ENCODE assay signal across 1 cellular context in genomic region chr6:159761873-159762680, GRCh38.
TF ChIP-seq lines count a peak whose summit lies in the region.

Gene ACAT2 (plus strand): TSS chr6:159762045. CDS start chr6:159762088, 43 bp downstream.

TF ChIP-seq in K562, 482 proteins besides CTCF, POLR2A, EP300 and RAD21 (continued from another document and continues in another):
- no peak for TF ChIP-seq CHD7 (IDR thresholded peaks at IDR 0.05; ENCODE audit: low read depth, low read length)
- TF ChIP-seq NKRF (IDR thresholded peaks at IDR 0.05; ENCODE audit: borderline replicate concordance): peak; percentile 66
- peak; percentile 18 to 56 (median 51) for TF ChIP-seq YY1 (IDR thresholded peaks at IDR 0.05; ENCODE audit: borderline replicate concordance in 1 of 3, control insufficient read depth in 1 of 3, extremely low read depth in 1 of 3, insufficient read depth in 3 of 3, insufficient read length in 1 of 3, insufficient replicate concordance in 2 of 3, low read depth in 1 of 3, low read length in 2 of 3)
- no peak for TF ChIP-seq ZC3H11A (IDR thresholded peaks at IDR 0.05; ENCODE audit: low read depth, low read length)
- peak; percentile 91 for TF ChIP-seq CXXC5 (CRISPR knock-in tag; IDR thresholded peaks at IDR 0.05)
- TF ChIP-seq RBM22 (IDR thresholded peaks at IDR 0.05; ENCODE audit: low read depth, low read length, poor library complexity, severe bottlenecking): peak; percentile 47
- TF ChIP-seq PHF21A (IDR thresholded peaks at IDR 0.05; ENCODE audit: borderline replicate concordance, low read depth): no peak
- TF ChIP-seq ZFPM2 (CRISPR knock-in tag; IDR thresholded peaks at IDR 0.05): no peak
- TF ChIP-seq STAT5B (CRISPR knock-in tag; IDR thresholded peaks at IDR 0.05): no peak
- TF ChIP-seq HNRNPH1 (optimal IDR thresholded peaks at IDR 0.05; ENCODE audit: low read depth, low read length): no peak
- no peak for TF ChIP-seq ZBTB8A (IDR thresholded peaks at IDR 0.05; ENCODE audit: partially characterized antibody)
- TF ChIP-seq HMGN3 (IDR thresholded peaks at IDR 0.05; ENCODE audit: borderline replicate concordance, extremely low read depth, insufficient read length, low read depth, low read length): peak; percentile 68
- no peak for TF ChIP-seq ZNF280B (CRISPR knock-in tag; IDR thresholded peaks at IDR 0.05)
- no peak for TF ChIP-seq FOXP4 (CRISPR knock-in tag; IDR thresholded peaks at IDR 0.05; ENCODE audit: borderline replicate concordance)
- TF ChIP-seq RBM15 (IDR thresholded peaks at IDR 0.05; ENCODE audit: insufficient read depth, low read length): no peak
- TF ChIP-seq NR2C2 (CRISPR knock-in tag; IDR thresholded peaks at IDR 0.05): no peak
- peak; percentile 40 for TF ChIP-seq NR2C2 (tag; IDR thresholded peaks at IDR 0.05)
- TF ChIP-seq FUS (optimal IDR thresholded peaks at IDR 0.05; ENCODE audit: low read depth, low read length): no peak
- no peak for TF ChIP-seq BRF2 (IDR thresholded peaks at IDR 0.05; ENCODE audit: borderline replicate concordance, insufficient read depth, insufficient read length)
- no peak for TF ChIP-seq ELF1 (tag; IDR thresholded peaks at IDR 0.05)
- no peak for TF ChIP-seq RCOR1 (IDR thresholded peaks at IDR 0.05; ENCODE audit: borderline replicate concordance in 1 of 2, low read depth in 2 of 2, low read length in 2 of 2)
- peak; percentile 65 for TF ChIP-seq E2F8 (IDR thresholded peaks at IDR 0.05; ENCODE audit: low read depth, partially characterized antibody)
- TF ChIP-seq CBX2 (IDR thresholded peaks at IDR 0.05; ENCODE audit: insufficient read depth, low read length, poor library complexity, severe bottlenecking): no peak
- TF ChIP-seq LCOR (CRISPR knock-in tag; IDR thresholded peaks at IDR 0.05): peak; percentile 46; the same call in 1 of the 2 replicates
- TF ChIP-seq DACH1 (IDR thresholded peaks at IDR 0.05; ENCODE audit: partially characterized antibody): no peak
- no peak for TF ChIP-seq ZNF431 (CRISPR knock-in tag; IDR thresholded peaks at IDR 0.05)
- no peak for TF ChIP-seq TFE3 (CRISPR knock-in tag; IDR thresholded peaks at IDR 0.05)
- TF ChIP-seq HES1 (IDR thresholded peaks at IDR 0.05; ENCODE audit: low read depth): 0 out of 2 replicates have a peak, but pooled peaks have one; percentile 11
- TF ChIP-seq COPS2 (conservative IDR thresholded peaks at IDR 0.05): no peak
